In genomic region chr17:81221371-81221841, GRCh38 we compare ENCODE assay signal across 12 cellular contexts. TPM values are rescaled to one million over a fixed set of nuclear protein-coding genes. Genes with fewer than 3 reads are reported as not detected.
DNase-seq lines count a peak whose midpoint lies in the region; ATAC-seq and TF ChIP-seq lines count a peak whose summit lies in the region.
"Had no signal": no experiment of that assay in that cellular context is flagged by ENCODE, and none has a peak within 500 bp of the region (broad histone marks: within the 10 kb centered on the region; RNA-seq: fewer than 3 reads in every experiment).

No MANE protein-coding gene starts in this region.

- H3K4me1 Mint-ChIP-seq in activated CD4-positive, alpha-beta T cell treated with anti-CD3 and anti-CD28 coated beads for 36 hours: peaks cover 15% of the 10 kb centered on the region

- H3K36me3 ChIP-seq in SJSA1: peaks cover 18% of the 10 kb centered on the region; the same call in 1 of the 2 replicates
- H3K36me3 ChIP-seq in skeletal muscle satellite cell (ENCODE audit: insufficient read depth, low read length): no peaks in the 10 kb centered on the region
- H3K36me3 ChIP-seq in adrenal gland (replicated peaks in 1 of 2): peaks cover 0 to 6% of the 10 kb centered on the region in 2 donors

- H3K27me3 ChIP-seq in SJSA1 (replicated peaks) (no peaks in the 10 kb centered on the region), skeletal muscle satellite cell (ENCODE audit: control insufficient read depth, insufficient read depth, low read length) (no peaks in the 10 kb centered on the region), adrenal gland (no peaks in the 10 kb centered on the region)
- H3K27me3 ChIP-seq: BE2C had no signal

- no peaks in the 10 kb centered on the region for H3K36me3 Mint-ChIP-seq in activated CD4-positive, alpha-beta T cell treated with anti-CD3 and anti-CD28 coated beads for 36 hours (ENCODE audit: low read depth)

- no peaks in the 10 kb centered on the region for H3K9me3 Mint-ChIP-seq in activated CD4-positive, alpha-beta T cell treated with anti-CD3 and anti-CD28 coated beads for 36 hours (ENCODE audit: low read depth)

- H3K27ac ChIP-seq in SJSA1 (no peak overlapping the region), adrenal gland (no peak overlapping the region)
- H3K27ac ChIP-seq: epithelial cell of prostate had no signal

- H3K9ac ChIP-seq in skeletal muscle satellite cell (ENCODE audit: low read depth, low read length): no peak overlapping the region

- CTCF ChIA-PET in activated CD4-positive, alpha-beta T cell treated with anti-CD3 and anti-CD28 coated beads for 36 hours (lab: Charles Lee): no interaction called here

- H3K4me3 Mint-ChIP-seq in activated CD4-positive, alpha-beta T cell treated with anti-CD3 and anti-CD28 coated beads for 36 hours: peak overlapping the region; percentile 50

- no peak overlapping the region for H3K27ac Mint-ChIP-seq in activated CD4-positive, alpha-beta T cell treated with anti-CD3 and anti-CD28 coated beads for 36 hours

- peak overlapping the region; percentile 80 for H3K4me3 ChIP-seq in SJSA1
- H3K4me3 ChIP-seq in epithelial cell of proximal tubule (ENCODE audit: low read depth, low read length): peak overlapping the region; percentile 81
- H3K4me3 ChIP-seq in skeletal muscle satellite cell (ENCODE audit: low read length): peak overlapping the region; percentile 87
- H3K4me3 ChIP-seq in adrenal gland: no peak overlapping the region

- H3K4me2 ChIP-seq in skeletal muscle satellite cell (ENCODE audit: low read length): peak overlapping the region; percentile 99

- H3K27me3 Mint-ChIP-seq in activated CD4-positive, alpha-beta T cell treated with anti-CD3 and anti-CD28 coated beads for 36 hours: no peaks in the 10 kb centered on the region

- POLR2A ChIA-PET in activated CD4-positive, alpha-beta T cell treated with anti-CD3 and anti-CD28 coated beads for 36 hours (lab: Charles Lee): no interaction called here

- H3K4me1 ChIP-seq in SJSA1 (replicated peaks): peaks cover 19% of the 10 kb centered on the region
- H3K4me1 ChIP-seq in skeletal muscle satellite cell (ENCODE audit: control insufficient read depth, insufficient read depth, low read length): peaks cover 15% of the 10 kb centered on the region
- H3K4me1 ChIP-seq in adrenal gland (replicated peaks in 1 of 2): peaks cover 6 to 23% of the 10 kb centered on the region in 2 donors
- H3K4me1 ChIP-seq: BE2C had no signal

- WGBS in adrenal gland, 4 donors: 58 to 81% (median 71%) methylated on average over 7 to 11 of the region's 11 CpGs

- no peak for TF ChIP-seq CTCF in epithelial cell of proximal tubule (conservative IDR thresholded peaks at IDR 0.05; ENCODE audit: low read depth, low read length)
- no peak for TF ChIP-seq CTCF in adrenal gland (IDR thresholded peaks at IDR 0.05)

- intact Hi-C loops in activated CD4-positive, alpha-beta T cell treated with anti-CD3 and anti-CD28 coated beads for 36 hours (cut with DNase I, micrococcal nuclease): loop anchor here in 1 of 2 experiments (10.0 kb wide), 1 partner anchor 677 kb away; the partner anchor contains the start of gene RPTOR
- intact Hi-C loops in adrenal gland (cut with DNase I): no loop called here

- no peak for ATAC-seq in activated CD4-positive, alpha-beta T cell treated with anti-CD3 and anti-CD28 coated beads for 36 hours
- ATAC-seq in left lobe of liver: no peak

- DNase-seq in activated CD4-positive, alpha-beta T cell treated with anti-CD3 and anti-CD28 coated beads for 36 hours: no peak
- DNase-seq in activated CD4-positive, alpha-beta T cell treated with anti-CD3 and anti-CD28 coated beads for 48 hours: no peak
- no peak for DNase-seq in SJSA1 (ENCODE audit: low read depth in 1 of 2, low spot score in 2 of 2)
- no peak for DNase-seq in epithelial cell of proximal tubule (ENCODE audit: low read depth)
- no peak for DNase-seq in adrenal gland
- DNase-seq in left lobe of liver (ENCODE audit: low spot score): no peak
- DNase-seq in NCI-H2171 treated with DMSO at 0.1 percent for 48 hours (lab: John Stamatoyannopoulos, UW): no peak
- DNase-seq: BE2C, NCI-H187 had no signal

- no peak for TF ChIP-seq POLR2A in adrenal gland (IDR thresholded peaks at IDR 0.05)

- H3K9me3 ChIP-seq in SJSA1 (replicated peaks) (no peaks in the 10 kb centered on the region), skeletal muscle satellite cell (replicated peaks; ENCODE audit: low read length) (no peaks in the 10 kb centered on the region), adrenal gland (replicated peaks in 1 of 3) (no peaks in the 10 kb centered on the region)
- H3K9me3 ChIP-seq: BE2C had no signal

RNA-seq across cellular contexts. Expression of gene CEP131, which starts 1.4 kb away (rescaled TPM):
- 1 to 10 TPM; 7.6 to 9.5 TPM for total RNA-seq in activated CD4-positive, alpha-beta T cell treated with anti-CD3 and anti-CD28 coated beads for 36 hours
- 31.7 and 38.2 TPM in 2 replicates for total RNA-seq in SJSA1 (2014; rRNA removed; shearing (Covaris generic))
- total RNA-seq in epithelial cell of proximal tubule (22.0 and 28.7 TPM in 2 replicates), adrenal gland (10 to 100 TPM in 3 of 8 donors, 1 to 10 TPM in 5; 2.7 to 11.4 (median 8.2) TPM), left lobe of liver (2.1 TPM)
- total RNA-seq in skeletal muscle satellite cell (2012; rRNA removed): 8.5 and 9.4 TPM in 2 replicates
- polyA plus RNA-seq in adrenal gland: 10 to 100 TPM in 2 of 3 donors, under 1 TPM in 1; 0.81 to 55.8 (median 27.2) TPM

RNA-seq across cellular contexts. Expression of gene TEPSIN, which starts 17.4 kb away (rescaled TPM):
- 10 to 100 TPM; 17.8 to 20.3 TPM for total RNA-seq in activated CD4-positive, alpha-beta T cell treated with anti-CD3 and anti-CD28 coated beads for 36 hours
- 20.4 and 27.1 TPM in 2 replicates for total RNA-seq in SJSA1 (2014; rRNA removed; shearing (Covaris generic))
- total RNA-seq in epithelial cell of proximal tubule (24.2 and 37.3 TPM in 2 replicates), adrenal gland (10 to 100 TPM; 10.9 to 67.2 (median 40.6) TPM), left lobe of liver (33.9 TPM)
- total RNA-seq in skeletal muscle satellite cell (2012; rRNA removed): 11.7 and 17.5 TPM in 2 replicates
- 100 to 1,000 TPM in 1 of 3 donors, 10 to 100 TPM in 1, 1 to 10 TPM in 1; 3.1 to 144 (median 68.1) TPM for polyA plus RNA-seq in adrenal gland

RNA-seq across cellular contexts. Expression of gene NDUFAF8, which starts 17.7 kb away (rescaled TPM):
- 10 to 100 TPM; 31.0 to 57.9 TPM for total RNA-seq in activated CD4-positive, alpha-beta T cell treated with anti-CD3 and anti-CD28 coated beads for 36 hours
- total RNA-seq in SJSA1 (2014; rRNA removed; shearing (Covaris generic)): 74.0 and 126 TPM in 2 replicates
- total RNA-seq in epithelial cell of proximal tubule: 51.9 and 72.3 TPM in 2 replicates
- 28.4 and 34.3 TPM in 2 replicates for total RNA-seq in skeletal muscle satellite cell (2012; rRNA removed)
- 10 to 100 TPM; 25.3 to 80.9 (median 43.7) TPM for total RNA-seq in adrenal gland
- 10 to 100 TPM; 38.9 to 58.1 (median 52.9) TPM for polyA plus RNA-seq in adrenal gland
- 33.3 TPM for total RNA-seq in left lobe of liver

RNA-seq across cellular contexts. Expression of gene AATK, which starts 55.4 kb away (rescaled TPM):
- under 1 TPM; 0.35 to 0.41 TPM for total RNA-seq in activated CD4-positive, alpha-beta T cell treated with anti-CD3 and anti-CD28 coated beads for 36 hours
- total RNA-seq in SJSA1 (2014; rRNA removed; shearing (Covaris generic)): 0.18 TPM in 1 of 2 replicates, not detected in the other
- total RNA-seq in epithelial cell of proximal tubule (0.52 and 0.87 TPM in 2 replicates), adrenal gland (10 to 100 TPM in 4 of 8 donors, 1 to 10 TPM in 4; 3.7 to 17.0 (median 9.9) TPM), left lobe of liver (0.70 TPM)
- total RNA-seq in skeletal muscle satellite cell (2012; rRNA removed): 0.22 and 0.25 TPM in 2 replicates
- polyA plus RNA-seq in adrenal gland: 10 to 100 TPM in 2 of 3 donors, under 1 TPM in 1; 0.73 to 23.3 (median 10.6) TPM

RNA-seq across cellular contexts. Expression of gene PVALEF, which starts 56.1 kb away (rescaled TPM):
- total RNA-seq in activated CD4-positive, alpha-beta T cell treated with anti-CD3 and anti-CD28 coated beads for 36 hours: not detected
- total RNA-seq in SJSA1 (2014; rRNA removed; shearing (Covaris generic)): not detected in 2 replicates
- total RNA-seq in epithelial cell of proximal tubule (not detected in 2 replicates), adrenal gland (not detected), left lobe of liver (not detected)
- not detected in 2 replicates for total RNA-seq in skeletal muscle satellite cell (2012; rRNA removed)
- not detected for polyA plus RNA-seq in adrenal gland
- total RNA-seq: urinary bladder had no signal
- polyA plus RNA-seq: urinary bladder had no signal

Comparison
In these comparisons a context has a peak if more than half of its experiments do, and no peak if none do; other contexts are left out.
1. H3K4me3 ChIP-seq: peak in SJSA1 (single experiment), epithelial cell of proximal tubule (single experiment) and skeletal muscle satellite cell (single experiment); none in adrenal gland (0 of 4).